30 cellular contexts compared by ENCODE assay signal in the genomic region with DNA sequence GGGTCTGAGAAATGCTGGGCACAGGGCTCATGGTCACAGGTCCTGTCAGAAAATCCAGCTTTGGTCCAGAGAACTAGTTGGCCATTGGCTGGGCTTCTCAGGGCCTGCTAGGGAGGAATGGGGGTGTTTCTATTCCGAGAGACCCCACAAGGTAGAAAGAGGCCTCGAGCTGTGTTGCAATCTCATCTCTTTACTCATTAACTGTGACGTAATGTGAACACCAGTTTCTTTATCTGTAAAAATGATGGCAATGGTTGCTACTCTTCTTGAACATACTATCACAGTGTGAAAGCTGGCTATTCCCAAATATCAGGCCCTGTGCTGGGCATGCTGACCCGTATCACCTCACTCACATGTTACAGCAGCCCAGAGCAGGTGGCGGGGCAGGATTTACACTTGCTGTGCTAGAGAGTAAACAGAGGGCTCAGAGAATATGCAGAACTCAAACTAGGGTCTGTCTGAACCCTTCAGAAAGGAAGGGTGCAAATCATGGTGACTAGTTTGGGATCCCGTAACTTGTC. TPM values are rescaled to one million over a fixed set of nuclear protein-coding genes. Genes with fewer than 3 reads are reported as not detected.
DNase-seq lines count a peak whose midpoint lies in the region; ATAC-seq, FAIRE-seq and TF ChIP-seq lines count a peak whose summit lies in the region.
"Had no signal": no experiment of that assay in that cellular context is flagged by ENCODE, and none has a peak within 500 bp of the region (broad histone marks: within the 10 kb centered on the region; RNA-seq: fewer than 3 reads in every experiment).

No MANE protein-coding gene starts in this region.

- H2BK5ac ChIP-seq in IMR-90 (ENCODE audit: low read depth, low read length, poor library complexity, severe bottlenecking) (peak overlapping the region; percentile 85), mesenchymal stem cell (ENCODE audit: low read depth, low read length, poor library complexity, severe bottlenecking) (no peak overlapping the region)

- BruUV-seq in IMR-90 (replicated peaks; lab: Mats Ljungman, UMichigan): no TSS peak

- H3K27ac Mint-ChIP-seq in brain: peak overlapping the region in 4 of 5 experiments; percentile 34 to 92 (median 78)
- H3K27ac Mint-ChIP-seq: T-cell had no signal

- H3K18ac ChIP-seq in IMR-90 (ENCODE audit: low read depth, low read length) (peak overlapping the region; percentile 27), mesenchymal stem cell (ENCODE audit: low read depth in 1 of 2, low read length in 2 of 2) (peak overlapping the region in 1 of 2 experiments; percentile 57)

- H2BK20ac ChIP-seq in IMR-90 (ENCODE audit: low read depth, low read length): 0 out of 2 replicates have a peak overlapping the region, but pooled peaks have one; percentile 64

- TF ChIP-seq POLR2A in A549 (IDR thresholded peaks at IDR 0.05; ENCODE audit: low read length) (no peak), IMR-90 (IDR thresholded peaks at IDR 0.05; ENCODE audit: low read depth, low read length) (no peak)

- no peak for TF ChIP-seq EP300 in A549 (IDR thresholded peaks at IDR 0.05)

- peaks cover 4% of the 10 kb centered on the region for H3K27me3 Mint-ChIP-seq in brain
- H3K27me3 Mint-ChIP-seq: T-cell had no signal

- H2BK120ac ChIP-seq in IMR-90 (ENCODE audit: low read depth, low read length) (peak overlapping the region; percentile 91), mesenchymal stem cell (ENCODE audit: low read depth, low read length) (no peak overlapping the region)

- no peak overlapping the region for H3K56ac ChIP-seq in IMR-90 (ENCODE audit: extremely low read depth, insufficient read depth, low read length)

- H3K14ac ChIP-seq in IMR-90 (replicated peaks; ENCODE audit: low read depth, low read length) (peak overlapping the region; percentile 86), mesenchymal stem cell (ENCODE audit: low read length in 2 of 2) (no peak overlapping the region)

- H4K91ac ChIP-seq in IMR-90 (ENCODE audit: insufficient read depth, low read depth, low read length) (peak overlapping the region; percentile 92), mesenchymal stem cell (ENCODE audit: low read length) (peak overlapping the region; percentile 43)

- H3K79me1 ChIP-seq in IMR-90 (ENCODE audit: low read depth in 1 of 2, low read length in 2 of 2): peaks cover 67 to 92% of the 10 kb centered on the region in 2 experiments
- H3K79me1 ChIP-seq in mesenchymal stem cell (replicated peaks; ENCODE audit: low read length, poor library complexity, severe bottlenecking): peaks cover 9% of the 10 kb centered on the region

- CTCF ChIA-PET in A549 (lab: Yijun Ruan, JAX) (interaction anchor here (0.8 to 2.0 kb wide), 2 partner anchors 10 to 127 kb away, joined by 3 to 4 read pairs; no protein-coding TSS in a partner anchor), IMR-90 (lab: Yijun Ruan, JAX) (no interaction called here)

- no peak for TF ChIP-seq CTCF in A549 (IDR thresholded peaks at IDR 0.05)
- TF ChIP-seq CTCF in IMR-90 (conservative IDR thresholded peaks at IDR 0.05; ENCODE audit: low read depth, low read length): no peak
- TF ChIP-seq CTCF in brain (conservative IDR thresholded peaks at IDR 0.05): no peak
- TF ChIP-seq CTCF in D721Med (IDR thresholded peaks at IDR 0.05; ENCODE audit: insufficient read depth, missing control alignments): no peak

- no peak overlapping the region for H2AFZ ChIP-seq in IMR-90 (replicated peaks; ENCODE audit: low read length, poor library complexity)
- H2AFZ ChIP-seq in mesenchymal stem cell (ENCODE audit: low read depth, low read length): no peak overlapping the region
- H2AFZ ChIP-seq: PC-9 had no signal

- H3K4me3 Mint-ChIP-seq in brain: peak overlapping the region in 1 of 5 experiments; percentile 77
- H3K4me3 Mint-ChIP-seq: naive B cell, T-cell had no signal

- H3K9me3 ChIP-seq in A549 (no peaks in the 10 kb centered on the region), IMR-90 (ENCODE audit: control insufficient read depth, insufficient read depth, low read length) (no peaks in the 10 kb centered on the region), mesenchymal stem cell (ENCODE audit: control insufficient read depth, low read length) (no peaks in the 10 kb centered on the region)
- H3K9me3 ChIP-seq: BLaER1 treated with 17β-estradiol and CSF1 and Interleukin-3, amounts not matched to agents 10 nM and 100 nM; colonic mucosa; testis; vagina had no signal

- TF ChIP-seq RAD21 in A549 (conservative IDR thresholded peaks at IDR 0.05 in 1 of 2, IDR thresholded peaks at IDR 0.05 in 1 of 2) (no peak), IMR-90 (IDR thresholded peaks at IDR 0.05; ENCODE audit: low read length) (no peak)

- POLR2A ChIA-PET in A549 (lab: Yijun Ruan, JAX): no interaction called here
- POLR2A ChIA-PET in IMR-90 (lab: Charles Lee; ENCODE audit: unreplicated experiment): no interaction called here

- dilution Hi-C loops in IMR-90 (cut with HindIII; ENCODE audit: low sequenced_read_pairs, unreplicated experiment): loop anchor here (25.0 kb wide), 1 partner anchor 123 kb away; a partner anchor contains a TSS

- intact Hi-C loops in IMR-90 (cut with micrococcal nuclease): no loop called here

- no peaks in the 10 kb centered on the region for H3K9me3 Mint-ChIP-seq in brain
- H3K9me3 Mint-ChIP-seq: naive B cell, T-cell had no signal

- H3K27me3 ChIP-seq in IMR-90 (ENCODE audit: control insufficient read depth, insufficient read depth, low read length) (no peaks in the 10 kb centered on the region), mesenchymal stem cell (ENCODE audit: control insufficient read depth in 1 of 2, insufficient read depth in 1 of 2, low read length in 2 of 2) (no peaks in the 10 kb centered on the region)
- H3K27me3 ChIP-seq: BLaER1 treated with 17β-estradiol and CSF1 and Interleukin-3, amounts not matched to agents 10 nM and 100 nM; colonic mucosa; testis; vagina had no signal

- H2AK9ac ChIP-seq in IMR-90 (replicated peaks; ENCODE audit: low read depth, low read length, poor library complexity): peak overlapping the region; percentile 4

- H3K27ac ChIP-seq in A549: peak overlapping the region in 1 of 2 experiments; percentile 63; a peak in 2 of 6 replicates
- peak overlapping the region; percentile 92 for H3K27ac ChIP-seq in IMR-90 (ENCODE audit: insufficient read depth, low read length)
- H3K27ac ChIP-seq in mesenchymal stem cell (ENCODE audit: low read length, poor library complexity, severe bottlenecking): peak overlapping the region; percentile 1
- H3K27ac ChIP-seq: BLaER1 treated with 17β-estradiol and CSF1 and Interleukin-3, amounts not matched to agents 10 nM and 100 nM; colonic mucosa; PC-9; testis; vagina had no signal

- peak overlapping the region; percentile 95 for H2BK15ac ChIP-seq in IMR-90 (ENCODE audit: low read depth, low read length)
- peak overlapping the region; percentile 12 for H2BK15ac ChIP-seq in mesenchymal stem cell (ENCODE audit: low read depth, poor library complexity, severe bottlenecking)

- in situ Hi-C loops in IMR-90 (cut with MboI; ENCODE audit: low sequenced_read_pairs): no loop called here

- H3K4me3 ChIP-seq in A549 (no peak overlapping the region), IMR-90 (ENCODE audit: insufficient read depth, low read depth, low read length) (no peak overlapping the region), mesenchymal stem cell (ENCODE audit: insufficient read depth in 1 of 2, low read depth in 1 of 2, low read length in 2 of 2) (no peak overlapping the region)
- H3K4me3 ChIP-seq: BLaER1 treated with 17β-estradiol and CSF1 and Interleukin-3, amounts not matched to agents 10 nM and 100 nM; colonic mucosa; PC-9; testis; vagina had no signal

- H4K8ac ChIP-seq in IMR-90 (ENCODE audit: low read depth in 2 of 2, low read length in 2 of 2): peak overlapping the region; percentile 33 to 80
- no peak overlapping the region for H4K8ac ChIP-seq in mesenchymal stem cell (ENCODE audit: low read length)

- WGBS in A549 (ENCODE audit: missing lambda C conversion rate): 82% methylated on average over 6 of the region's 6 CpGs
- no CpG with 5 or more reads among the region's 6 CpGs for WGBS in IMR-90 (ENCODE audit: extremely low coverage in 2 of 2, insufficient read length in 1 of 2), 2 experiments
- WGBS in mesenchymal stem cell: 91% methylated on average over 4 of the region's 6 CpGs

- H2BK12ac ChIP-seq in mesenchymal stem cell (ENCODE audit: low read length in 2 of 2): peak overlapping the region in 1 of 2 experiments; percentile 57

- peak overlapping the region; percentile 28 for H4K5ac ChIP-seq in IMR-90 (ENCODE audit: low read depth, low read length)

- peaks cover 78% of the 10 kb centered on the region for H3K4me1 Mint-ChIP-seq in brain
- H3K4me1 Mint-ChIP-seq: naive B cell, T-cell had no signal

- H3K9ac ChIP-seq in IMR-90 (ENCODE audit: low read depth, low read length) (no peak overlapping the region), mesenchymal stem cell (ENCODE audit: low read length) (no peak overlapping the region)
- H3K9ac ChIP-seq: BLaER1 treated with 17β-estradiol and CSF1 and Interleukin-3, amounts not matched to agents 10 nM and 100 nM had no signal

- H2AK5ac ChIP-seq in IMR-90 (ENCODE audit: low read depth, low read length) (peak overlapping the region; percentile 98), mesenchymal stem cell (ENCODE audit: low read length, severe bottlenecking) (peak overlapping the region; percentile 63)

- H3K4me2 ChIP-seq in A549 (no peak overlapping the region), IMR-90 (ENCODE audit: low read depth, low read length) (no peak overlapping the region), mesenchymal stem cell (ENCODE audit: low read length, poor library complexity, severe bottlenecking) (no peak overlapping the region)
- H3K4me2 ChIP-seq: BLaER1 treated with 17β-estradiol and CSF1 and Interleukin-3, amounts not matched to agents 10 nM and 100 nM; PC-9 had no signal

- peaks cover 16% of the 10 kb centered on the region for H3K36me3 ChIP-seq in IMR-90 (ENCODE audit: control insufficient read depth, insufficient read depth, low read length)
- peaks cover 24 to 50% of the 10 kb centered on the region in 2 experiments for H3K36me3 ChIP-seq in mesenchymal stem cell (ENCODE audit: control insufficient read depth in 1 of 2, insufficient read depth in 2 of 2, low read depth in 1 of 2, low read length in 2 of 2)
- H3K36me3 ChIP-seq: colonic mucosa, vagina had no signal

- H3K4ac ChIP-seq in IMR-90 (ENCODE audit: low read depth, low read length) (peak overlapping the region; percentile 82), mesenchymal stem cell (ENCODE audit: low read depth in 1 of 2, low read length in 2 of 2) (peak overlapping the region in 1 of 2 experiments; percentile 35)

- H3K9me1 ChIP-seq in IMR-90 (ENCODE audit: insufficient read depth, low read length): peaks cover 54% of the 10 kb centered on the region

- peaks cover 17% of the 10 kb centered on the region; the same call in 1 of the 2 replicates for H4K20me1 ChIP-seq in IMR-90 (ENCODE audit: insufficient read depth, low read length)

- H3K23ac ChIP-seq in IMR-90 (ENCODE audit: low read depth, low read length) (peak overlapping the region; percentile 84; the same call in 1 of the 2 replicates), mesenchymal stem cell (ENCODE audit: low read length in 2 of 2) (no peak overlapping the region)

- ATAC-seq in A549 (no peak), IMR-90 (ENCODE audit: low read depth) (no peak), HG03432 (IDR thresholded peaks at IDR 0.05; ENCODE audit: unreplicated experiment) (no peak)
- ATAC-seq: stimulated activated naive CD8-positive, alpha-beta T cell treated with anti-CD3 and anti-CD28 coated beads, Interleukin-15, Interleukin-2, amounts not matched to agents 100 U/mL and 50 U/mL, for 24 hours; T-cell had no signal

- H3K36me3 Mint-ChIP-seq in brain: no peaks in the 10 kb centered on the region
- H3K36me3 Mint-ChIP-seq: naive B cell, T-cell had no signal

- FAIRE-seq in A549 (lab: Jason Lieb, UNC) (no peak), D721Med (lab: Jason Lieb, UNC) (no peak)
- FAIRE-seq: bronchial epithelial cell, TTC549 had no signal

- DNase-seq in A549 (ENCODE audit: low read depth in 1 of 2, low spot score in 1 of 2): no peak
- peak; percentile 51 for DNase-seq in IMR-90
- peak; percentile 58 for DNase-seq in mesenchymal stem cell
- no peak for DNase-seq in NCI-H1417 treated with DMSO at 0.1 percent for 48 hours (lab: John Stamatoyannopoulos, UW)
- no peak for DNase-seq in Ammon's horn (ENCODE audit: low spot score)
- no peak for DNase-seq in D721Med (ENCODE audit: insufficient read length, low spot score)
- DNase-seq: ACHN; activated CD4-positive, alpha-beta T cell treated with anti-CD3 and anti-CD28 coated beads, Interleukin-2, amount 50 U/mL, for 4 hours; activated naive CD4-positive, alpha-beta T cell treated with anti-CD3 and anti-CD28 coated beads, Interleukin-2, amount 50 U/mL, for 16 hours; colonic mucosa; DMS79; effector CD8-positive, alpha-beta T cell; HCEC 1CT; head of caudate nucleus; KG1; naive B cell; NCI-H187; NCI-H526; NK-92 treated with Interleukin-12 subunit alpha and Interleukin-12 subunit beta, amount 100 ng/mL, for 24 hours; occipital lobe; PC-9; stimulated activated naive CD8-positive, alpha-beta T cell treated with anti-CD3 and anti-CD28 coated beads, Interleukin-15, Interleukin-2, amounts not matched to agents 100 U/mL and 50 U/mL, for 24 hours; T-cell; testis had no signal

- H3K4me1 ChIP-seq in A549 (peaks cover 56% of the 10 kb centered on the region), IMR-90 (ENCODE audit: control insufficient read depth, insufficient read depth, low read length) (peaks cover 52% of the 10 kb centered on the region), mesenchymal stem cell (ENCODE audit: control insufficient read depth, insufficient read depth, low read depth, low read length) (peaks cover 60% of the 10 kb centered on the region)
- H3K4me1 ChIP-seq: colonic mucosa, testis had no signal

RNA-seq across cellular contexts. Expression of a gene that starts 35.7 kb away (rescaled TPM):
- polyA plus RNA-seq in A549 (2011; rRNA removed): 24.3 and 29.2 TPM in 2 replicates
- 11.8 and 14.5 TPM in 2 replicates for polyA plus RNA-seq in A549 (2012; cell fraction: cytosol; rRNA removed)
- 5.7 and 8.7 TPM in 2 replicates for polyA plus RNA-seq in A549 (2012; cell fraction: nucleus; rRNA removed)
- polyA plus RNA-seq in A549 (2017; fragmentation: RNase III; extraction: RNeasy Plus Mini Kit Qiagen cat#74134 plus additional on column Dnase treatment): 16.6 to 18.0 TPM (median 17.2 TPM) in 3 replicates
- 62.7 and 65.7 TPM in 2 replicates for polyA minus RNA-seq in A549 (2011; rRNA and poly(A)+ RNA removed)
- 63.0 and 81.6 TPM in 2 replicates for total RNA-seq in IMR-90 (2012; rRNA removed)
- 10.6 and 14.1 TPM in 2 replicates for polyA plus RNA-seq in IMR-90 (2012; rRNA removed)
- polyA plus RNA-seq in IMR-90 (2012; cell fraction: cytosol; rRNA removed): 8.0 and 8.1 TPM in 2 replicates
- polyA plus RNA-seq in IMR-90 (2012; cell fraction: nucleus; rRNA removed; ENCODE audit: low replicate concordance): 4.5 and 18.3 TPM in 2 replicates
- polyA plus RNA-seq in brain (ENCODE audit: insufficient read depth, low read depth, low replicate concordance): 11.5 TPM
- 25.1 TPM for polyA plus RNA-seq in mesenchymal stem cell (2013, experiment 1 of 2)
- 24.0 TPM for polyA plus RNA-seq in mesenchymal stem cell (2013, experiment 2 of 2)

Comparison
In these comparisons a context has a peak if more than half of its experiments do, and no peak if none do; other contexts are left out.
1. DNase-seq: peak in IMR-90 (single experiment) and mesenchymal stem cell (single experiment); none in A549 (0 of 2), NCI-H1417 treated with DMSO at 0.1 percent for 48 hours (single experiment), Ammon's horn (single experiment) and D721Med (single experiment).